Comparison of ENCODE assay signal across 8 cellular contexts in genomic region chr20:44217342-44218092, GRCh38. TPM values are rescaled to one million over a fixed set of nuclear protein-coding genes. Genes with fewer than 3 reads are reported as not detected.
A peak's percentile ranks its signal among the peaks of the same experiment; 100 is the strongest.
DNase-seq lines count a peak whose midpoint lies in the region; ATAC-seq and TF ChIP-seq lines count a peak whose summit lies in the region.

No MANE protein-coding gene starts in this region.

- peak; percentile 72 for ATAC-seq in effector memory CD8-positive, alpha-beta T cell (replicated peaks)
- ATAC-seq in GM18505 (IDR thresholded peaks at IDR 0.05; ENCODE audit: unreplicated experiment): no peak

- no peaks in the 10 kb centered on the region for H3K27me3 ChIP-seq in HAP-1 (ENCODE audit: low read depth)

- POLR2A ChIA-PET in activated CD4-positive, alpha-beta memory T cell treated with anti-CD3 and anti-CD28 coated beads, Interleukin-2, amount 10 ng/mL, durations not matched to agents 7 days and 5 days (lab: Charles Lee): interaction anchor here (0.6 to 5.5 kb wide), 11 partner anchors 8 to 1261 kb away, joined by 3 to 62 read pairs (median 4); partner anchors contain the start of genes FITM2 and OSER1

- no peaks in the 10 kb centered on the region for H3K9me3 ChIP-seq in HAP-1

- CTCF ChIA-PET in activated CD4-positive, alpha-beta memory T cell treated with anti-CD3 and anti-CD28 coated beads, Interleukin-2, amount 10 ng/mL, durations not matched to agents 7 days and 5 days (lab: Charles Lee): interaction anchor here (0.7 to 14.1 kb wide), 36 partner anchors 9 to 875 kb away, joined by 3 to 470 read pairs (median 4); partner anchors contain the start of genes FITM2, GDAP1L1, SERINC3 and TTPAL

- in situ Hi-C loops in HAP-1 (cut with MboI; ENCODE audit: low sequenced_read_pairs): loop anchor here (5.0 to 10.0 kb wide), 3 partner anchors 95 to 247 kb away; partner anchors contain the start of gene FITM2

- no peak for TF ChIP-seq POLR2A in GM18505 (IDR thresholded peaks at IDR 0.05; ENCODE audit: borderline replicate concordance, extremely low read depth, insufficient read depth, insufficient read length)

- DNase-seq in Ammon's horn (ENCODE audit: low spot score) (peak; percentile 79), HAP-1 (ENCODE audit: low spot score in 2 of 2) (peak; percentile 47 to 82), NCI-H748 (lab: John Stamatoyannopoulos, UW; ENCODE audit: unreplicated experiment) (peak; percentile 69), mesothelial cell of epicardium (ENCODE audit: low spot score in 2 of 2, unreplicated experiment in 2 of 2) (peak in 1 of 2 experiments; percentile 69)
- DNase-seq in activated CD4-positive, alpha-beta memory T cell treated with anti-CD3 and anti-CD28 coated beads, Interleukin-2, amount 10 ng/mL, durations not matched to agents 7 days and 5 days: peak; percentile 71
- DNase-seq in effector memory CD8-positive, alpha-beta T cell: peak; percentile 58 to 70 (median 66)
- DNase-seq in stimulated activated CD8-positive, alpha-beta memory T cell treated with anti-CD3 and anti-CD28 coated beads, Interleukin-7, amount 100 ng/mL, for 24 hours (ENCODE audit: low read depth): peak; percentile 45

- H3K27me3 Mint-ChIP-seq in activated CD4-positive, alpha-beta memory T cell treated with anti-CD3 and anti-CD28 coated beads, Interleukin-2, amount 10 ng/mL, durations not matched to agents 7 days and 5 days: no peaks in the 10 kb centered on the region
- H3K27me3 Mint-ChIP-seq in effector memory CD8-positive, alpha-beta T cell: no peaks in the 10 kb centered on the region
- H3K27me3 Mint-ChIP-seq in mesothelial cell of epicardium (ENCODE audit: low read depth): no peaks in the 10 kb centered on the region

- no peaks in the 10 kb centered on the region for H3K36me3 Mint-ChIP-seq in activated CD4-positive, alpha-beta memory T cell treated with anti-CD3 and anti-CD28 coated beads, Interleukin-2, amount 10 ng/mL, durations not matched to agents 7 days and 5 days (ENCODE audit: low read depth)
- peaks cover 14% of the 10 kb centered on the region for H3K36me3 Mint-ChIP-seq in effector memory CD8-positive, alpha-beta T cell (ENCODE audit: insufficient read depth)
- peaks cover 4% of the 10 kb centered on the region for H3K36me3 Mint-ChIP-seq in mesothelial cell of epicardium

- H3K9me3 Mint-ChIP-seq in activated CD4-positive, alpha-beta memory T cell treated with anti-CD3 and anti-CD28 coated beads, Interleukin-2, amount 10 ng/mL, durations not matched to agents 7 days and 5 days: no peaks in the 10 kb centered on the region
- H3K9me3 Mint-ChIP-seq in effector memory CD8-positive, alpha-beta T cell: no peaks in the 10 kb centered on the region
- no peaks in the 10 kb centered on the region for H3K9me3 Mint-ChIP-seq in mesothelial cell of epicardium

- peak overlapping the region; percentile 78 for H3K27ac Mint-ChIP-seq in activated CD4-positive, alpha-beta memory T cell treated with anti-CD3 and anti-CD28 coated beads, Interleukin-2, amount 10 ng/mL, durations not matched to agents 7 days and 5 days
- peak overlapping the region; percentile 76 to 92 for H3K27ac Mint-ChIP-seq in effector memory CD8-positive, alpha-beta T cell
- peak overlapping the region; percentile 97 for H3K27ac Mint-ChIP-seq in mesothelial cell of epicardium

- H3K36me3 ChIP-seq in HAP-1 (replicated peaks): no peaks in the 10 kb centered on the region

- H3K4me3 Mint-ChIP-seq in activated CD4-positive, alpha-beta memory T cell treated with anti-CD3 and anti-CD28 coated beads, Interleukin-2, amount 10 ng/mL, durations not matched to agents 7 days and 5 days: peak overlapping the region; percentile 56
- H3K4me3 Mint-ChIP-seq in effector memory CD8-positive, alpha-beta T cell: peak overlapping the region; percentile 76 to 79
- no peak overlapping the region for H3K4me3 Mint-ChIP-seq in mesothelial cell of epicardium

- no peak overlapping the region for H3K4me3 ChIP-seq in HAP-1

- peaks cover 38% of the 10 kb centered on the region for H3K4me1 Mint-ChIP-seq in activated CD4-positive, alpha-beta memory T cell treated with anti-CD3 and anti-CD28 coated beads, Interleukin-2, amount 10 ng/mL, durations not matched to agents 7 days and 5 days
- peaks cover 35 to 46% of the 10 kb centered on the region in 2 donors for H3K4me1 Mint-ChIP-seq in effector memory CD8-positive, alpha-beta T cell (ENCODE audit: low read depth in 2 of 2)
- H3K4me1 Mint-ChIP-seq in mesothelial cell of epicardium: peaks cover 36% of the 10 kb centered on the region

- no peaks in the 10 kb centered on the region for H3K4me1 ChIP-seq in HAP-1

- peak; percentile 56 for TF ChIP-seq CTCF in mesothelial cell of epicardium (IDR thresholded peaks at IDR 0.05; ENCODE audit: unreplicated experiment)

RNA-seq across cellular contexts. Expression of gene OSER1, which starts 6.9 kb away (rescaled TPM):
- total RNA-seq in activated CD4-positive, alpha-beta memory T cell treated with anti-CD3 and anti-CD28 coated beads, Interleukin-2, amount 10 ng/mL, durations not matched to agents 7 days and 5 days: 10 to 100 TPM; 30.8 to 31.4 TPM
- total RNA-seq in mesothelial cell of epicardium: 31.3 to 31.7 TPM (median 31.5 TPM) in 3 replicates

RNA-seq across cellular contexts. Expression of gene GDAP1L1, which starts 29.6 kb away (rescaled TPM):
- not detected for total RNA-seq in activated CD4-positive, alpha-beta memory T cell treated with anti-CD3 and anti-CD28 coated beads, Interleukin-2, amount 10 ng/mL, durations not matched to agents 7 days and 5 days
- total RNA-seq in mesothelial cell of epicardium: 0.16 to 0.54 TPM (median 0.40 TPM) in 3 replicates

RNA-seq across cellular contexts. Expression of gene JPH2, which starts 30.5 kb away (rescaled TPM):
- under 1 TPM; 0.05 to 0.10 TPM for total RNA-seq in activated CD4-positive, alpha-beta memory T cell treated with anti-CD3 and anti-CD28 coated beads, Interleukin-2, amount 10 ng/mL, durations not matched to agents 7 days and 5 days
- 3.4 to 4.2 TPM (median 3.5 TPM) in 3 replicates for total RNA-seq in mesothelial cell of epicardium
